In the genomic region with DNA sequence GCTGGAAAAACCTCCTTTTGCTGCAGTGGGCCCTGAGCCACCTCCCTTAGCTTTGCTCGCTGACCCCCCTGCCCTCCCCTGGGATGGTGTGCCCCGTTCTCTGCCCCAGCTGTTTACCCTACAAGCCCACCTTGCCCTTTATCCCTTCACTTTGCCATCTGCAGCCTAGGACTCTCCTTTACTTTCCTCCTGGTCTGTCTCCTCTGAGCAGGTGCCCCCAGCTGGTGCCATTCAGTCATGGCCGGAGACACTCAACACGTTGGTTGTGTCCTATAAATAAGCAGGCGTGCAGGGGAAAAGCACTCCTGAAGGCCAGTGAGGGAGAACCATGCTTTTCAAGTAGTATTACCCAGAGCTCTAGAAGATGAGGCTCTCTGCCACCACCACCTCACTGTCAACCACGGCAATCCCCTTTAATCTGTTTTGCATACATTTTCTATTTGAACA, we compare ENCODE assay signal across 9 cellular contexts. TPM values are rescaled to one million over a fixed set of nuclear protein-coding genes. Genes with fewer than 3 reads are reported as not detected.
DNase-seq lines count a peak whose midpoint lies in the region; ATAC-seq and TF ChIP-seq lines count a peak whose summit lies in the region.
"Had no signal": no experiment of that assay in that cellular context is flagged by ENCODE, and none has a peak within 500 bp of the region (broad histone marks: within the 10 kb centered on the region; RNA-seq: fewer than 3 reads in every experiment).

No MANE protein-coding gene starts in this region.

- H3K4me1 ChIP-seq in esophagus squamous epithelium, result peaks cover 15 to 88% (median 42%) of the 10 kb centered on the region in 3 donors

- intact Hi-C loops in esophagus squamous epithelium (cut with DNase I), result no loop called here

- no peak for TF ChIP-seq POLR2A in esophagus squamous epithelium (IDR thresholded peaks at IDR 0.05)

- peak overlapping the region in 3 of 4 donors; percentile 41 to 92 (median 70) for H3K27ac ChIP-seq in esophagus squamous epithelium

- DNase-seq in esophagus squamous epithelium (lab: John Stamatoyannopoulos, UW), result no peak
- no peak for DNase-seq in stimulated activated naive CD8-positive, alpha-beta T cell treated with anti-CD3 and anti-CD28 coated beads, Interleukin-15, Interleukin-2, amounts not matched to agents 100 U/mL and 50 U/mL, for 24 hours
- DNase-seq in CD1c-positive myeloid dendritic cell (ENCODE audit: extremely low spot score), result no peak
- DNase-seq in KG1 (lab: John Stamatoyannopoulos, UW), result no peak
- DNase-seq: naive B cell had no signal

- WGBS in esophagus squamous epithelium, 2 donors, result 84 to 93% methylated on average over 6 of the region's 6 CpGs

- H3K27me3 ChIP-seq in esophagus squamous epithelium, result no peaks in the 10 kb centered on the region

- TF ChIP-seq CTCF in esophagus squamous epithelium (IDR thresholded peaks at IDR 0.05), result no peak

- peak; percentile 29 for ATAC-seq in GM19395 (IDR thresholded peaks at IDR 0.05; ENCODE audit: unreplicated experiment)
- ATAC-seq in HG03045 (IDR thresholded peaks at IDR 0.05; ENCODE audit: unreplicated experiment), result peak; percentile 40
- ATAC-seq in stimulated activated naive CD8-positive, alpha-beta T cell treated with anti-CD3 and anti-CD28 coated beads, Interleukin-15, Interleukin-2, amounts not matched to agents 100 U/mL and 50 U/mL, for 24 hours, result peak; percentile 33
- no peak for ATAC-seq in HG03139 (IDR thresholded peaks at IDR 0.05; ENCODE audit: unreplicated experiment)

- no peak overlapping the region for H3K4me3 ChIP-seq in esophagus squamous epithelium
- H3K4me3 ChIP-seq: thoracic aorta had no signal

- H3K9me3 ChIP-seq in esophagus squamous epithelium, result no peaks in the 10 kb centered on the region
- H3K9me3 ChIP-seq: thoracic aorta had no signal

- H3K36me3 ChIP-seq in esophagus squamous epithelium, result peaks cover 0 to 11% (median 0%) of the 10 kb centered on the region in 3 donors
- H3K36me3 ChIP-seq: thoracic aorta had no signal

RNA-seq across cellular contexts. Expression of a gene that starts 6.1 kb away (rescaled TPM):
- total RNA-seq in esophagus squamous epithelium, result 10 to 100 TPM in 1 of 4 donors, 1 to 10 TPM in 3; 1.7 to 22.5 (median 7.4) TPM

RNA-seq across cellular contexts. Expression of a gene that starts 12.9 kb away (rescaled TPM):
- total RNA-seq in esophagus squamous epithelium, result 100 to 1,000 TPM in 1 of 4 donors, 10 to 100 TPM in 1, 1 to 10 TPM in 2; 2.5 to 116 (median 27.5) TPM

RNA-seq across cellular contexts. Expression of a gene that starts 35.0 kb away (rescaled TPM):
- 10 to 100 TPM in 2 of 4 donors, 1 to 10 TPM in 2; 3.6 to 14.5 (median 8.0) TPM for total RNA-seq in esophagus squamous epithelium

RNA-seq across cellular contexts. Expression of a gene that starts 54.5 kb away (rescaled TPM):
- not detected for total RNA-seq in esophagus squamous epithelium
- total RNA-seq: thoracic aorta had no signal
